In the genomic region with DNA sequence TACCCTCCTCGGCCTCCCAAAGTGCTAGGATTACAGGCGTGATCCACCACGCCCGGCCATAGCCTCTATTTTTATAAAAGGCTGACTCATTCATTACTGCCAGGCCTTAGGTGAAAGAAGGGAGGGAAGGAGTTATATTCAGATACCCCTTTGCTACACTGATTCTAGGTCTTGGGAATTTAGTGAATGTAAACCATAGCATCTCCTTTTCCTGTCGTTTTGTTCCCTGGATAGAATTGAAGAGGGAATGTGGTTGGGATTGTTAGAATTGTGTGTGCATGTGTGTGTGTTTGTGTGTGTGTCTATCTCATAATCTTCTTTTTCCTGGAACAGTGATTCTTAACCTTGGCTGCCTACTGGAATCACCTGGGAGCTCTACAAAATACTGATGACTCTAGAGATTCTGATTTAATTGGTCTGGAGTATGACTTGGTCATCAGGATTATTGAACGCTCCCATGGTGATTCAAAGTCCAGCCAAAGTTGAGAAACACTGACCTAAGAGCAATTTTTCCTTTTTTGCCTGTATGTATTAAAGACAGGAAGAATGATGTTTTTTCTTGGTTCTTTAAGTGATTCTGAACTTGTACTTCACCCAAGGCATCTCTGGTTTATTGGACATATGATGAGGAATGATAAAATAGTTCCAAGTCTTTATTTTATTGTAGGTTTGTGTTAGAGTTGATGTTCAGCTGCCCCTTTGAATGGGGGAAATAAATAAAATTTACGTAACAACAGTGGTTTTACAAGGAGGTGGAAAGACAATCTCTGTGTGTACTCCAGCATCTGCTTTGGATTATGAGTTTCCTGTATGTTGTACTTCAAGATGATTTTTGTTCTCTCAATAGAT, we compare ENCODE assay signal across 1 cellular context.
TF ChIP-seq lines count a peak whose summit lies in the region.

No MANE protein-coding gene starts in this region.

TF ChIP-seq in HCT116, 20 proteins besides CTCF, POLR2A, EP300 and RAD21 (continued from another document):
- TF ChIP-seq, protein P1, sequence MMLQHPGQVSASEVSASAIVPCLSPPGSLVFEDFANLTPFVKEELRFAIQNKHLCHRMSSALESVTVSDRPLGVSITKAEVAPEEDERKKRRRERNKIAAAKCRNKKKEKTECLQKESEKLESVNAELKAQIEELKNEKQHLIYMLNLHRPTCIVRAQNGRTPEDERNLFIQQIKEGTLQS (IDR thresholded peaks at IDR 0.05) = no peak
- no peak for TF ChIP-seq SRF (IDR thresholded peaks at IDR 0.05; ENCODE audit: low read depth)
- TF ChIP-seq EZH2phosphoT487 (IDR thresholded peaks at IDR 0.05; ENCODE audit: borderline replicate concordance) = no peak
- TF ChIP-seq ELF1 (IDR thresholded peaks at IDR 0.05; ENCODE audit: borderline replicate concordance, low read depth) = no peak
- no peak for TF ChIP-seq YY1 (IDR thresholded peaks at IDR 0.05; ENCODE audit: extremely low read depth, insufficient replicate concordance, low read depth, low read length)
